In genomic region chr11:65477271-65478029, GRCh38 we compare ENCODE assay signal across 8 cellular contexts. TPM values are rescaled to one million over a fixed set of nuclear protein-coding genes. Genes with fewer than 3 reads are reported as not detected.
DNase-seq lines count a peak whose midpoint lies in the region; ATAC-seq and TF ChIP-seq lines count a peak whose summit lies in the region.

No MANE protein-coding gene starts in this region.

- no peaks in the 10 kb centered on the region for H3K36me3 ChIP-seq in HEK293 (ENCODE audit: control insufficient read depth in 2 of 2, insufficient read depth in 1 of 2, low read length in 2 of 2)
- no peaks in the 10 kb centered on the region for H3K36me3 ChIP-seq in gastroesophageal sphincter

- H3K27ac Mint-ChIP-seq in activated naive CD4-positive, alpha-beta T cell treated with anti-CD3 and anti-CD28 coated beads for 36 hours, result peak overlapping the region; percentile 95

- H3K4me3 ChIP-seq in HEK293 (ENCODE audit: low read depth, low read length) (peak overlapping the region; percentile 98), gastroesophageal sphincter (peak overlapping the region; percentile 38 to 85)

- peak overlapping the region; percentile 95 for H3K4me3 Mint-ChIP-seq in activated naive CD4-positive, alpha-beta T cell treated with anti-CD3 and anti-CD28 coated beads for 36 hours

- no peaks in the 10 kb centered on the region for H3K27me3 Mint-ChIP-seq in activated naive CD4-positive, alpha-beta T cell treated with anti-CD3 and anti-CD28 coated beads for 36 hours (ENCODE audit: low read depth)

- TF ChIP-seq CTCF in HEK293 (tag by site-specific recombination; IDR thresholded peaks at IDR 0.05) (0 out of 2 replicates have a peak, but pooled peaks have one; percentile 15), gastroesophageal sphincter (IDR thresholded peaks at IDR 0.05) (peak in 1 of 4 experiments; percentile 13)

- WGBS in gastroesophageal sphincter (ENCODE audit: low coverage in 1 of 2), 2 donors, result 0 to 3% methylated on average over 12 of the region's 53 CpGs

- TF ChIP-seq EP300 in gastroesophageal sphincter (IDR thresholded peaks at IDR 0.05), result no peak

- POLR2A ChIA-PET in HEK293 (lab: Yijun Ruan, JAX), result interaction anchor here (0.6 to 9.9 kb wide), 15 partner anchors 9 to 413 kb away, joined by 3 to 560 read pairs (median 5); partner anchors contain the start of genes CCDC85B, MALAT1, NEAT1 and SCYL1

- H3K9me3 Mint-ChIP-seq in activated naive CD4-positive, alpha-beta T cell treated with anti-CD3 and anti-CD28 coated beads for 36 hours, result no peaks in the 10 kb centered on the region

- intact Hi-C loops in activated naive CD4-positive, alpha-beta T cell treated with anti-CD3 and anti-CD28 coated beads for 36 hours (cut with micrococcal nuclease), result loop anchor here (1.0 kb wide), 3 partner anchors 11 to 20 kb away; no protein-coding TSS in a partner anchor

- H3K4me1 ChIP-seq in HEK293 (ENCODE audit: control insufficient read depth, insufficient read depth, low read length) (no peaks in the 10 kb centered on the region), gastroesophageal sphincter (peaks cover 12 to 74% (median 39%) of the 10 kb centered on the region in 3 donors)

- TF ChIP-seq POLR2A in gastroesophageal sphincter (IDR thresholded peaks at IDR 0.05), result peak; percentile 93 to 94

- DNase-seq in GDM1 (lab: John Stamatoyannopoulos, UW) (peak; percentile 92), NAMALWA (ENCODE audit: low spot score) (peak; percentile 81), SK-MEL-5 (ENCODE audit: low read depth, low spot score) (peak; percentile 91), occipital lobe (lab: John Stamatoyannopoulos, UW) (peak; percentile 93)
- peak; percentile 96 for DNase-seq in activated naive CD4-positive, alpha-beta T cell treated with anti-CD3 and anti-CD28 coated beads for 36 hours

- in situ Hi-C loops in SK-MEL-5 (cut with HindIII; ENCODE audit: low pct_unique_long_range_greater_than_20kb, low sequenced_read_pairs), result no loop called here

- CTCF ChIA-PET in HEK293 (lab: Yijun Ruan, JAX), result interaction anchor here (0.5 to 4.8 kb wide), 10 partner anchors 8 to 61 kb away, joined by 3 to 20 read pairs (median 4); no protein-coding TSS in a partner anchor
- CTCF ChIA-PET in activated naive CD4-positive, alpha-beta T cell treated with anti-CD3 and anti-CD28 coated beads for 36 hours (lab: Charles Lee), result interaction anchor here (0.6 to 3.8 kb wide), 11 partner anchors 9 to 144 kb away, joined by 3 to 24 read pairs (median 6); partner anchors contain the start of genes DPF2 and MALAT1

- peaks cover 27% of the 10 kb centered on the region for H3K4me1 Mint-ChIP-seq in activated naive CD4-positive, alpha-beta T cell treated with anti-CD3 and anti-CD28 coated beads for 36 hours (ENCODE audit: low read depth)

- no peaks in the 10 kb centered on the region for H3K27me3 ChIP-seq in gastroesophageal sphincter

- H3K27ac ChIP-seq in HEK293 (ENCODE audit: extremely low read depth, low read depth, low read length) (peak overlapping the region; percentile 93), gastroesophageal sphincter (peak overlapping the region; percentile 75 to 98 (median 96)), temporal lobe (ENCODE audit: low read depth, low read length) (peak overlapping the region; percentile 99)

- H3K36me3 Mint-ChIP-seq in activated naive CD4-positive, alpha-beta T cell treated with anti-CD3 and anti-CD28 coated beads for 36 hours (ENCODE audit: low read depth), result peaks cover 19% of the 10 kb centered on the region

- H3K9me3 ChIP-seq in HEK293 (ENCODE audit: control insufficient read depth, insufficient read depth, low read depth, low read length), result no peaks in the 10 kb centered on the region
- no peaks in the 10 kb centered on the region for H3K9me3 ChIP-seq in gastroesophageal sphincter

- peak; percentile 91 for ATAC-seq in gastroesophageal sphincter

TF ChIP-seq in HEK293, 187 proteins besides CTCF, POLR2A, EP300 and RAD21 (continues in another document):
- TF ChIP-seq ZBTB48 (tag by site-specific recombination; IDR thresholded peaks at IDR 0.05) (peak; percentile 74; the same call in 1 of the 2 replicates), KLF10 (tag by site-specific recombination; IDR thresholded peaks at IDR 0.05) (peak; percentile 50; the same call in 1 of the 2 replicates), ZNF148 (tag by site-specific recombination; IDR thresholded peaks at IDR 0.05; ENCODE audit: borderline replicate concordance) (no peak), ZNF473 (tag by site-specific recombination; IDR thresholded peaks at IDR 0.05) (no peak), ZNF280D (tag by site-specific recombination; IDR thresholded peaks at IDR 0.05) (no peak), ZBTB26 (tag by site-specific recombination; optimal IDR thresholded peaks at IDR 0.05) (peak; percentile 66), ZFP41 (tag by site-specific recombination; IDR thresholded peaks at IDR 0.05; ENCODE audit: borderline replicate concordance) (no peak), ZNF768 (tag by site-specific recombination; IDR thresholded peaks at IDR 0.05) (no peak), ZNF830 (tag by site-specific recombination; IDR thresholded peaks at IDR 0.05; ENCODE audit: low read depth) (no peak)

RNA-seq across cellular contexts. Expression of gene MALAT1, which starts 21.4 kb away (rescaled TPM):
- 1,469 and 1,846 TPM in 2 replicates for total RNA-seq in SK-MEL-5 (2014; rRNA removed; shearing (Covaris generic))
- polyA plus RNA-seq in SK-MEL-5 (2015; cell fraction: cytosol; rRNA removed), result 14.9 and 24.6 TPM in 2 replicates
- 1,901 and 1,945 TPM in 2 replicates for polyA plus RNA-seq in SK-MEL-5 (2015; cell fraction: nucleus; rRNA removed)
- over 10,000 TPM; 10,460 to 10,508 TPM for total RNA-seq in activated naive CD4-positive, alpha-beta T cell treated with anti-CD3 and anti-CD28 coated beads for 36 hours
- total RNA-seq in gastroesophageal sphincter (over 10,000 TPM in 2 of 4 donors, 1,000 to 10,000 TPM in 2; 2,194 to 20,520 (median 8,164) TPM), occipital lobe (11,800 TPM), temporal lobe (8,183 TPM)

RNA-seq across cellular contexts. Expression of gene SCYL1, which starts 47.4 kb away (rescaled TPM):
- 57.8 and 64.9 TPM in 2 replicates for total RNA-seq in SK-MEL-5 (2014; rRNA removed; shearing (Covaris generic))
- polyA plus RNA-seq in SK-MEL-5 (2015; cell fraction: cytosol; rRNA removed), result 86.7 and 89.1 TPM in 2 replicates
- 80.9 and 96.5 TPM in 2 replicates for polyA plus RNA-seq in SK-MEL-5 (2015; cell fraction: nucleus; rRNA removed)
- total RNA-seq in activated naive CD4-positive, alpha-beta T cell treated with anti-CD3 and anti-CD28 coated beads for 36 hours, result 10 to 100 TPM; 57.9 to 58.3 TPM
- 10 to 100 TPM; 70.6 to 97.6 (median 89.2) TPM for total RNA-seq in gastroesophageal sphincter
- total RNA-seq in occipital lobe, result 34.2 TPM
- 34.2 TPM for total RNA-seq in temporal lobe

RNA-seq across cellular contexts. Expression of gene NEAT1, which starts 54.9 kb away (rescaled TPM):
- total RNA-seq in SK-MEL-5 (2014; rRNA removed; shearing (Covaris generic)), result 13.3 and 17.2 TPM in 2 replicates
- 92.3 and 140 TPM in 2 replicates for polyA plus RNA-seq in SK-MEL-5 (2015; cell fraction: cytosol; rRNA removed)
- polyA plus RNA-seq in SK-MEL-5 (2015; cell fraction: nucleus; rRNA removed), result 4,541 and 4,715 TPM in 2 replicates
- 100 to 1,000 TPM; 693 to 750 TPM for total RNA-seq in activated naive CD4-positive, alpha-beta T cell treated with anti-CD3 and anti-CD28 coated beads for 36 hours
- total RNA-seq in gastroesophageal sphincter, result 100 to 1,000 TPM in 2 of 4 donors, 10 to 100 TPM in 2; 21.0 to 341 (median 183) TPM
- total RNA-seq in occipital lobe, result 3.6 TPM
- total RNA-seq in temporal lobe, result 8.4 TPM

Comparison
In these comparisons a context has a peak if more than half of its experiments do, and no peak if none do; other contexts are left out.
1. Peak in every context shown above with its lines: DNase-seq, ATAC-seq, H3K4me3 ChIP-seq and H3K27ac ChIP-seq.